ENCODE assay signal across 8 cellular contexts in genomic region chr1:205122489-205122882, GRCh38. TPM values are rescaled to one million over a fixed set of nuclear protein-coding genes. Genes with fewer than 3 reads are reported as not detected.
DNase-seq lines count a peak whose midpoint lies in the region; ATAC-seq, FAIRE-seq and TF ChIP-seq lines count a peak whose summit lies in the region.

No MANE protein-coding gene starts in this region.

- H3K27ac Mint-ChIP-seq in stimulated activated naive CD8-positive, alpha-beta T cell treated with anti-CD3 and anti-CD28 coated beads, Interleukin-15, Interleukin-2, amounts not matched to agents 100 ng/mL and 50 ng/mL, for 24 hours = peak overlapping the region; percentile 100
- peak overlapping the region; percentile 100 for H3K27ac Mint-ChIP-seq in T-helper 17 cell

- no peaks in the 10 kb centered on the region for H3K9me3 Mint-ChIP-seq in stimulated activated naive CD8-positive, alpha-beta T cell treated with anti-CD3 and anti-CD28 coated beads, Interleukin-15, Interleukin-2, amounts not matched to agents 100 ng/mL and 50 ng/mL, for 24 hours

- ATAC-seq in stimulated activated naive CD8-positive, alpha-beta T cell treated with anti-CD3 and anti-CD28 coated beads, Interleukin-15, Interleukin-2, amounts not matched to agents 100 U/mL and 50 U/mL, for 24 hours = no peak
- ATAC-seq in T-helper 17 cell (no peak), GM21390 (IDR thresholded peaks at IDR 0.05; ENCODE audit: unreplicated experiment) (no peak)

- H3K27me3 Mint-ChIP-seq in stimulated activated naive CD8-positive, alpha-beta T cell treated with anti-CD3 and anti-CD28 coated beads, Interleukin-15, Interleukin-2, amounts not matched to agents 100 ng/mL and 50 ng/mL, for 24 hours = no peaks in the 10 kb centered on the region
- no peaks in the 10 kb centered on the region for H3K27me3 Mint-ChIP-seq in T-helper 17 cell

- no peak for TF ChIP-seq POLR2A in GM12892 (IDR thresholded peaks at IDR 0.05; ENCODE audit: low read depth, low read length)

- H3K27ac ChIP-seq in cardiac muscle cell = peak overlapping the region; percentile 97

- H3K9me3 ChIP-seq in T-helper 17 cell (ENCODE audit: control insufficient read depth, low read length, poor library complexity, severe bottlenecking) = no peaks in the 10 kb centered on the region
- no peaks in the 10 kb centered on the region for H3K9me3 ChIP-seq in cardiac muscle cell (ENCODE audit: low read depth)
- H3K9me3 ChIP-seq in skeletal muscle satellite cell (replicated peaks; ENCODE audit: low read length) = no peaks in the 10 kb centered on the region

- H3K4me1 Mint-ChIP-seq in stimulated activated naive CD8-positive, alpha-beta T cell treated with anti-CD3 and anti-CD28 coated beads, Interleukin-15, Interleukin-2, amounts not matched to agents 100 ng/mL and 50 ng/mL, for 24 hours (ENCODE audit: low read depth) = peaks cover 46% of the 10 kb centered on the region
- peaks cover 36% of the 10 kb centered on the region for H3K4me1 Mint-ChIP-seq in T-helper 17 cell

- peak overlapping the region; percentile 95 for H3K4me3 Mint-ChIP-seq in stimulated activated naive CD8-positive, alpha-beta T cell treated with anti-CD3 and anti-CD28 coated beads, Interleukin-15, Interleukin-2, amounts not matched to agents 100 ng/mL and 50 ng/mL, for 24 hours
- peak overlapping the region; percentile 100 for H3K4me3 Mint-ChIP-seq in T-helper 17 cell

- H3K36me3 ChIP-seq in cardiac muscle cell = no peaks in the 10 kb centered on the region
- H3K36me3 ChIP-seq in skeletal muscle satellite cell (ENCODE audit: insufficient read depth, low read length) = no peaks in the 10 kb centered on the region

- no peak for FAIRE-seq in GM12892 (lab: Jason Lieb, UNC)

- H3K27me3 ChIP-seq in cardiac muscle cell = no peaks in the 10 kb centered on the region
- no peaks in the 10 kb centered on the region for H3K27me3 ChIP-seq in skeletal muscle satellite cell (ENCODE audit: control insufficient read depth, insufficient read depth, low read length)

- H3K9ac ChIP-seq in skeletal muscle satellite cell (ENCODE audit: low read depth, low read length) = peak overlapping the region; percentile 88

- no peak for TF ChIP-seq CTCF in cardiac muscle cell (IDR thresholded peaks at IDR 0.05; ENCODE audit: low read depth, low read length)

- no peak for DNase-seq in stimulated activated naive CD8-positive, alpha-beta T cell treated with anti-CD3 and anti-CD28 coated beads, Interleukin-15, Interleukin-2, amounts not matched to agents 100 U/mL and 50 U/mL, for 24 hours
- DNase-seq in T-helper 17 cell = no peak
- DNase-seq in cardiac muscle cell (ENCODE audit: low read depth in 1 of 2, low spot score in 1 of 2) = no peak
- DNase-seq in GM12892 (ENCODE audit: insufficient read length) = no peak
- DNase-seq in NCI-H2081 treated with DMSO at 0.1 percent for 48 hours (lab: John Stamatoyannopoulos, UW) = no peak

- H3K36me3 Mint-ChIP-seq in stimulated activated naive CD8-positive, alpha-beta T cell treated with anti-CD3 and anti-CD28 coated beads, Interleukin-15, Interleukin-2, amounts not matched to agents 100 ng/mL and 50 ng/mL, for 24 hours (ENCODE audit: low read depth) = peaks cover 17% of the 10 kb centered on the region
- peaks cover 13% of the 10 kb centered on the region for H3K36me3 Mint-ChIP-seq in T-helper 17 cell (ENCODE audit: low read depth)

- H3K4me1 ChIP-seq in cardiac muscle cell (ENCODE audit: low read depth) = peaks cover 7% of the 10 kb centered on the region
- peaks cover 18% of the 10 kb centered on the region for H3K4me1 ChIP-seq in skeletal muscle satellite cell (ENCODE audit: control insufficient read depth, insufficient read depth, low read length)

- H3K4me2 ChIP-seq in skeletal muscle satellite cell (ENCODE audit: low read length) = peak overlapping the region; percentile 81

- H3K4me3 ChIP-seq in cardiac muscle cell = peak overlapping the region; percentile 92
- H3K4me3 ChIP-seq in skeletal muscle satellite cell (ENCODE audit: low read length) = peak overlapping the region; percentile 79

RNA-seq across cellular contexts. Expression of gene RBBP5, which starts 0.7 kb away (rescaled TPM):
- 10 to 100 TPM; 13.3 to 15.3 TPM for total RNA-seq in T-helper 17 cell
- 8.1 and 12.4 TPM in 2 replicates for total RNA-seq in cardiac muscle cell
- polyA plus RNA-seq in cardiac muscle cell = 9.2 and 15.0 TPM in 2 replicates
- total RNA-seq in skeletal muscle satellite cell (2012; rRNA removed) = 15.3 and 17.5 TPM in 2 replicates
- 11.2 TPM for polyA plus RNA-seq in GM12892 (2012; ENCODE audit: missing spikeins)

RNA-seq across cellular contexts. Expression of gene TMEM81, which starts 38.2 kb away (rescaled TPM):
- total RNA-seq in T-helper 17 cell (1 to 10 TPM; 1.7 to 2.2 TPM), cardiac muscle cell (2.1 and 2.2 TPM in 2 replicates)
- polyA plus RNA-seq in cardiac muscle cell = 1.1 and 2.1 TPM in 2 replicates
- total RNA-seq in skeletal muscle satellite cell (2012; rRNA removed) = 0.44 and 0.76 TPM in 2 replicates
- 1.6 TPM for polyA plus RNA-seq in GM12892 (2012; ENCODE audit: missing spikeins)
